25 cellular contexts compared by ENCODE assay signal in the genomic region with DNA sequence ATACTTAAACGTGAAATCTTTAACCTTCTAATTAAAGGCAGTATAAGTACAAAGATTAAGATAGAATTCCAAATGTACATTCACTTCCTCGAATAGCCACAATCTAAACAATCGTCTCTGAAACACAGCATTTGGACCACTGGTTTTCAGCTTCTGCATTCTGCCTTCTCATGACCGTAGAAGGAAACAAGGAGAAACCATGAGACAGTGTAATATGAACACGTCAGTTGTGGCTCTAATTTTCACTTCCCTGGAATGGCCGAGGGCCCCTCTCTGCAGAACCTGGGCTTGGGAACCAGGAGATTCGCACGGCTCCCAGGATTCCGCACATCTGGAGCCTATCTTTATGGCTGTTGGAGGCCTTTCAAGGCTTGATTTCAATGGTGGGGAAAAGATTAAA.
"Had no signal": no experiment of that assay in that cellular context is flagged by ENCODE, and none has a peak within 500 bp of the region (broad histone marks: within the 10 kb centered on the region; RNA-seq: fewer than 3 reads in every experiment).

No MANE protein-coding gene starts in this region.

- H3K27ac Mint-ChIP-seq: activated CD4-positive, alpha-beta memory T cell treated with anti-CD3 and anti-CD28 coated beads, Interleukin-2, amount 10 ng/mL, durations not matched to agents 7 days and 5 days; activated CD4-positive, alpha-beta T cell treated with anti-CD3 and anti-CD28 coated beads, Interleukin-2, amount 10 ng/mL, durations not matched to agents 7 days and 5 days; activated naive CD4-positive, alpha-beta T cell treated with anti-CD3 and anti-CD28 coated beads, Interleukin-2, amount 50 U/mL, for 24 hours; activated naive CD8-positive, alpha-beta T cell treated with anti-CD3 and anti-CD28 coated beads, Interleukin-2, amount 50 U/mL, for 24 hours; activated T-helper 2 cell treated with anti-CD3 and anti-CD28 coated beads, Interferon-gamma antibody, Interleukin-2, Interleukin-4, amounts not matched to agents 10 μg/mL and 5 μg/mL and 100 μg/mL, durations not matched to agents 14 hours and 24 hours and 36 hours; nephron; WTC11 had no signal

- H3K4me3 Mint-ChIP-seq: activated CD4-positive, alpha-beta memory T cell treated with anti-CD3 and anti-CD28 coated beads, Interleukin-2, amount 10 ng/mL, durations not matched to agents 7 days and 5 days; activated CD4-positive, alpha-beta T cell treated with anti-CD3 and anti-CD28 coated beads, Interleukin-2, amount 10 ng/mL, durations not matched to agents 7 days and 5 days; activated naive CD4-positive, alpha-beta T cell treated with anti-CD3 and anti-CD28 coated beads, Interleukin-2, amount 50 U/mL, for 24 hours; activated naive CD8-positive, alpha-beta T cell treated with anti-CD3 and anti-CD28 coated beads, Interleukin-2, amount 50 U/mL, for 24 hours; activated T-cell treated with anti-CD3 and anti-CD28 coated beads, Interleukin-2, amount 50 U/mL, for 4 hours; nephron; WTC11 had no signal

- DNase-seq: activated CD4-positive, alpha-beta memory T cell treated with anti-CD3 and anti-CD28 coated beads, Interleukin-2, amount 10 ng/mL, durations not matched to agents 7 days and 5 days; activated CD4-positive, alpha-beta T cell treated with anti-CD3 and anti-CD28 coated beads for 1 hour; activated CD4-positive, alpha-beta T cell treated with anti-CD3 and anti-CD28 coated beads, Interleukin-2, amount 10 ng/mL, durations not matched to agents 7 days and 5 days; activated naive CD8-positive, alpha-beta T cell treated with anti-CD3 and anti-CD28 coated beads, Interleukin-2, amount 50 U/mL, for 24 hours; activated T-cell treated with anti-CD3 and anti-CD28 coated beads, Interleukin-2, amount 50 U/mL, for 4 hours; caudate nucleus; esophagus squamous epithelium; glutamatergic neuron; left lung; lower lobe of right lung; mesendoderm; mucosa of descending colon; ovary; psoas muscle; stimulated activated CD4-positive, alpha-beta T cell treated with anti-CD3 and anti-CD28 coated beads, Interleukin-15, amount 100 ng/mL, for 24 hours; stimulated activated CD4-positive, alpha-beta T cell treated with anti-CD3 and anti-CD28 coated beads, Interleukin-2, amount 100 ng/mL, for 24 hours; stimulated activated naive CD4-positive, alpha-beta T cell; T-helper 2 cell; uterus had no signal

- H3K36me3 ChIP-seq: esophagus squamous epithelium, left lung, lower lobe of right lung, ovary, right atrium auricular region, tibial nerve, uterus had no signal

- H3K36me3 Mint-ChIP-seq: activated naive CD4-positive, alpha-beta T cell treated with anti-CD3 and anti-CD28 coated beads, Interleukin-2, amount 50 U/mL, for 24 hours; WTC11 had no signal

- H3K9me3 ChIP-seq: esophagus squamous epithelium, left lung, lower lobe of right lung, mucosa of descending colon, ovary, psoas muscle, right atrium auricular region, tibial nerve, uterus had no signal

- H3K27ac ChIP-seq: esophagus squamous epithelium, left lung, lower lobe of right lung, ovary, psoas muscle, right atrium auricular region, tibial nerve, uterus had no signal

- H3K4me1 ChIP-seq: esophagus squamous epithelium, left lung, lower lobe of right lung, psoas muscle, right atrium auricular region, tibial nerve, uterus had no signal

- H3K9me3 Mint-ChIP-seq: activated CD4-positive, alpha-beta memory T cell treated with anti-CD3 and anti-CD28 coated beads, Interleukin-2, amount 10 ng/mL, durations not matched to agents 7 days and 5 days; activated CD4-positive, alpha-beta T cell treated with anti-CD3 and anti-CD28 coated beads, Interleukin-2, amount 10 ng/mL, durations not matched to agents 7 days and 5 days; activated naive CD4-positive, alpha-beta T cell treated with anti-CD3 and anti-CD28 coated beads, Interleukin-2, amount 50 U/mL, for 24 hours; activated naive CD8-positive, alpha-beta T cell treated with anti-CD3 and anti-CD28 coated beads, Interleukin-2, amount 50 U/mL, for 24 hours; activated T-cell treated with anti-CD3 and anti-CD28 coated beads, Interleukin-2, amount 50 U/mL, for 4 hours; activated T-helper 2 cell treated with anti-CD3 and anti-CD28 coated beads, Interferon-gamma antibody, Interleukin-2, Interleukin-4, amounts not matched to agents 10 μg/mL and 5 μg/mL and 100 μg/mL, durations not matched to agents 14 hours and 24 hours and 36 hours; WTC11 had no signal

- H3K27me3 Mint-ChIP-seq: activated naive CD4-positive, alpha-beta T cell treated with anti-CD3 and anti-CD28 coated beads, Interleukin-2, amount 50 U/mL, for 24 hours had no signal

- H3K4me3 ChIP-seq: esophagus squamous epithelium, left lung, lower lobe of right lung, mucosa of descending colon, ovary, psoas muscle, right atrium auricular region, tibial nerve, uterus had no signal

- H3K27me3 ChIP-seq: esophagus squamous epithelium, left lung, ovary, right atrium auricular region, tibial nerve, uterus had no signal

- H3K4me1 Mint-ChIP-seq: activated CD4-positive, alpha-beta memory T cell treated with anti-CD3 and anti-CD28 coated beads, Interleukin-2, amount 10 ng/mL, durations not matched to agents 7 days and 5 days; activated CD4-positive, alpha-beta T cell treated with anti-CD3 and anti-CD28 coated beads, Interleukin-2, amount 10 ng/mL, durations not matched to agents 7 days and 5 days; activated naive CD4-positive, alpha-beta T cell treated with anti-CD3 and anti-CD28 coated beads, Interleukin-2, amount 50 U/mL, for 24 hours; activated naive CD8-positive, alpha-beta T cell treated with anti-CD3 and anti-CD28 coated beads, Interleukin-2, amount 50 U/mL, for 24 hours; nephron had no signal

- ATAC-seq: activated naive CD8-positive, alpha-beta T cell treated with anti-CD3 and anti-CD28 coated beads, Interleukin-2, amount 50 U/mL, for 24 hours; activated T-cell treated with anti-CD3 and anti-CD28 coated beads, Interleukin-2, amount 50 U/mL, for 4 hours; left lung; lower lobe of right lung; mucosa of descending colon; psoas muscle; WTC11 had no signal
